35 cellular contexts compared by ENCODE assay signal in the genomic region with DNA sequence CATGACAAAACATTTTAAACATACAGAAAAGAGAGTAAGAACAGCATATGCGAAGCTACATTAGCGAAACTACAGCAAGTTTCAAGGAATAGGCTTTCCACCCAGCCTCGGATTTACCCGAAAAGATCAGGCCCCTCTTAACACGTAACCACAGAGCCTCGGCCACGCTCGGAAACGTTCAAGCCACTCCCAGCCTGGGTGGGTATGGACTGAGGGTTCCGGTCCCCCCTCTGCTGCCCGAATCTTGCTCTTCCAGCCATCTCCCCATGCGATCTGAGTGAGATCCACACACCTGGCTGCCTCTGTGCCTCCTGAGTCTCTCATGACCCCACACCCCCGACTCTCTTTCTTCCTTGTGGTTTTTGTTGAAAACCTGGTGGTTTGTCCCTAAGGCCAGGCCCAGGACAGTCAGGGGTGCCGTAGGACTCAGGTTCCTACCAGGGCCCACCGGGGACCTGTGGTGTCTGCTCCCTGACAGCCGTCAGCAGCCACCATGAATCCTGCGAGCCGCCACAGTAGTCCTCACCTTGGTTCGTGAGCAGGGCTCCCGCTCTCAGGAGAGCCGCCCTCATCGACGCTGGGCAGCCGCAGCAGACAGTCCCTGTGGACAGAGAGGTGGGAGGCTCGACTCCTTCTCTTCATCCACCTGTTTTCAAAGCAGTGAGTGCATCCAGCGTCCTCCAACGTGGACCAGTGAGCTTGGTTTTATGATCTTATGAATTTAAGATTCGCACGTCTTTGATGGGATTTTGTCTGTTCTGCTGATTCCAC. TPM values are rescaled to one million over a fixed set of nuclear protein-coding genes. Genes with fewer than 3 reads are reported as not detected.
"Had no signal": no experiment of that assay in that cellular context is flagged by ENCODE, and none has a peak within 500 bp of the region (broad histone marks: within the 10 kb centered on the region; RNA-seq: fewer than 3 reads in every experiment).

No MANE protein-coding gene starts in this region.

- H3K27ac ChIP-seq: PC-9, RWPE1, SJCRH30, SK-N-MC, WERI-Rb-1 had no signal

- DNase-seq: activated CD4-positive, alpha-beta T cell treated with anti-CD3 and anti-CD28 coated beads, Interleukin-2, amount 10 ng/mL, durations not matched to agents 24 days and 14 days; activated CD4-positive, alpha-beta T cell treated with anti-CD3 and anti-CD28 coated beads, Interleukin-2, amount 50 U/mL, for 4 hours; activated CD8-positive, alpha-beta T cell treated with anti-CD3 and anti-CD28 coated beads for 36 hours; activated gamma-delta T cell treated with Interleukin-2 at 50 U/mL for 16 hours; activated naive CD4-positive, alpha-beta T cell treated with anti-CD3 and anti-CD28 coated beads, Interleukin-2, amount 10 ng/mL, durations not matched to agents 7 days and 5 days; activated naive CD8-positive, alpha-beta T cell treated with anti-CD3 and anti-CD28 coated beads, Interleukin-2, amount 50 U/mL, for 24 hours; activated T-cell treated with anti-CD3 and anti-CD28 coated beads, Interleukin-2, amount 50 U/mL, for 1 hour; activated T-cell treated with anti-CD3 and anti-CD28 coated beads, Interleukin-2, amount 50 U/mL, for 72 hours; anterior cingulate cortex; central memory CD4-positive, alpha-beta T cell; Karpas-422; KBM-7; NCI-H1105 treated with DMSO at 0.1 percent for 48 hours; NCI-H1436; NCI-H1694; NCI-H1930; NCI-H2081 treated with DMSO at 0.1 percent for 48 hours; NCI-H510A; NCI-H526; NCI-H748 treated with DMSO at 0.1 percent for 48 hours; NK-92 treated with Interleukin-12 subunit alpha and Interleukin-12 subunit beta, amount 100 ng/mL, for 24 hours; PC-9; SHP77; SJCRH30; T1000; WERI-Rb-1 had no signal

- H3K4me1 ChIP-seq: SJCRH30 had no signal

- ATAC-seq: activated CD8-positive, alpha-beta T cell treated with anti-CD3 and anti-CD28 coated beads for 36 hours; activated naive CD8-positive, alpha-beta T cell treated with anti-CD3 and anti-CD28 coated beads, Interleukin-2, amount 50 U/mL, for 24 hours; activated T-cell treated with anti-CD3 and anti-CD28 coated beads, Interleukin-2, amount 50 U/mL, for 72 hours; activated T-helper 17 cell treated with anti-CD3 and anti-CD28 coated beads, Interleukin-2, amount 50 U/mL, for 72 hours had no signal

- H3K36me3 ChIP-seq: SJCRH30, WERI-Rb-1 had no signal

- H3K4me3 ChIP-seq: PC-9, SJCRH30, SK-N-MC had no signal

- H3K9me3 ChIP-seq: SJCRH30 had no signal

- H3K27me3 ChIP-seq: SJCRH30 had no signal

RNA-seq across cellular contexts. Expression of gene KNDC1, which starts 18.5 kb away (rescaled TPM):
- total RNA-seq: activated CD8-positive, alpha-beta T cell treated with anti-CD3 and anti-CD28 coated beads for 36 hours; OCI-LY7 had no signal

RNA-seq across cellular contexts. Expression of gene UTF1, which starts 51.5 kb away (rescaled TPM):
- total RNA-seq: activated CD8-positive, alpha-beta memory T cell treated with anti-CD3 and anti-CD28 coated beads for 36 hours; activated CD8-positive, alpha-beta T cell treated with anti-CD3 and anti-CD28 coated beads for 36 hours; activated T-helper 17 cell treated with anti-CD3 and anti-CD28 coated beads, Interleukin-2, amount 50 U/mL, for 72 hours; bronchial epithelial cell; MCF 10A; OCI-LY7; PC-9; SJCRH30; T-helper 1 cell treated with Interleukin-12 subunit alpha and Interleukin-12 subunit beta and Interleukin-4 antibody, amounts not matched to agents 30 ng/mL and 1 ng/mL, for 36 hours; T-helper 2 cell treated with Interferon-gamma antibody and Interleukin-4, amounts not matched to agents 100 ng/mL and 5 ng/mL, for 36 hours had no signal

RNA-seq across cellular contexts. Expression of gene VENTX, which starts 59.1 kb away (rescaled TPM):
- total RNA-seq: activated CD4-positive, alpha-beta T cell treated with anti-CD3 and anti-CD28 coated beads, Interleukin-2, amount 10 ng/mL, durations not matched to agents 24 days and 14 days; activated CD8-positive, alpha-beta memory T cell treated with anti-CD3 and anti-CD28 coated beads for 36 hours; bronchial epithelial cell; MCF 10A; OCI-LY7; PC-9; T-helper 1 cell treated with Interleukin-12 subunit alpha and Interleukin-12 subunit beta and Interleukin-4 antibody, amounts not matched to agents 30 ng/mL and 1 ng/mL, for 36 hours; T-helper 2 cell treated with Interferon-gamma antibody and Interleukin-4, amounts not matched to agents 100 ng/mL and 5 ng/mL, for 36 hours had no signal
